In the genomic region with DNA sequence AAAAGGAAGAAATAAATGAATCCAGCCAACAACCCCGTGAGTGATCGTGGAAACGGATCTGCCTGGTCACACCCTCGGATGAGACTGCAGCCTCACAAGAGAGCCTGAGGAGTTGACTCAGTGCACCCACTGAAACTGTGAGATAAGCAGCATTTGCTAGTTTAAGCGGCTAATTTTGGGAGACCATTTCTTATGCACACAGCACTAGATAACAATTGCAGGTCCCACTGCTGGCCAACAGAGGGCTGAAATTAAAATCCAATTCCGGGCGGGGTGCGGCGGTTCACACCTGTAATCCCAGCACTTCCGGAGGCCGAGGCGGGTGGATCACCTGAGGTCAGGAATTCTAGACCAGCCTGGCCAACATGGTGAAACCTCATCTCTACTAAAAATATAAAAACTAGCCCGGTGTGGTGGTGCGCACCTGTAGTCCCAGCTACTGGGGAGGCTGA, we compare ENCODE assay signal across 1 cellular context.
TF ChIP-seq lines count a peak whose summit lies in the region.

No MANE protein-coding gene starts in this region.

TF ChIP-seq in K562, 482 proteins besides CTCF, POLR2A, EP300 and RAD21 (continued from another document and continues in another):
- TF ChIP-seq, protein P1, sequence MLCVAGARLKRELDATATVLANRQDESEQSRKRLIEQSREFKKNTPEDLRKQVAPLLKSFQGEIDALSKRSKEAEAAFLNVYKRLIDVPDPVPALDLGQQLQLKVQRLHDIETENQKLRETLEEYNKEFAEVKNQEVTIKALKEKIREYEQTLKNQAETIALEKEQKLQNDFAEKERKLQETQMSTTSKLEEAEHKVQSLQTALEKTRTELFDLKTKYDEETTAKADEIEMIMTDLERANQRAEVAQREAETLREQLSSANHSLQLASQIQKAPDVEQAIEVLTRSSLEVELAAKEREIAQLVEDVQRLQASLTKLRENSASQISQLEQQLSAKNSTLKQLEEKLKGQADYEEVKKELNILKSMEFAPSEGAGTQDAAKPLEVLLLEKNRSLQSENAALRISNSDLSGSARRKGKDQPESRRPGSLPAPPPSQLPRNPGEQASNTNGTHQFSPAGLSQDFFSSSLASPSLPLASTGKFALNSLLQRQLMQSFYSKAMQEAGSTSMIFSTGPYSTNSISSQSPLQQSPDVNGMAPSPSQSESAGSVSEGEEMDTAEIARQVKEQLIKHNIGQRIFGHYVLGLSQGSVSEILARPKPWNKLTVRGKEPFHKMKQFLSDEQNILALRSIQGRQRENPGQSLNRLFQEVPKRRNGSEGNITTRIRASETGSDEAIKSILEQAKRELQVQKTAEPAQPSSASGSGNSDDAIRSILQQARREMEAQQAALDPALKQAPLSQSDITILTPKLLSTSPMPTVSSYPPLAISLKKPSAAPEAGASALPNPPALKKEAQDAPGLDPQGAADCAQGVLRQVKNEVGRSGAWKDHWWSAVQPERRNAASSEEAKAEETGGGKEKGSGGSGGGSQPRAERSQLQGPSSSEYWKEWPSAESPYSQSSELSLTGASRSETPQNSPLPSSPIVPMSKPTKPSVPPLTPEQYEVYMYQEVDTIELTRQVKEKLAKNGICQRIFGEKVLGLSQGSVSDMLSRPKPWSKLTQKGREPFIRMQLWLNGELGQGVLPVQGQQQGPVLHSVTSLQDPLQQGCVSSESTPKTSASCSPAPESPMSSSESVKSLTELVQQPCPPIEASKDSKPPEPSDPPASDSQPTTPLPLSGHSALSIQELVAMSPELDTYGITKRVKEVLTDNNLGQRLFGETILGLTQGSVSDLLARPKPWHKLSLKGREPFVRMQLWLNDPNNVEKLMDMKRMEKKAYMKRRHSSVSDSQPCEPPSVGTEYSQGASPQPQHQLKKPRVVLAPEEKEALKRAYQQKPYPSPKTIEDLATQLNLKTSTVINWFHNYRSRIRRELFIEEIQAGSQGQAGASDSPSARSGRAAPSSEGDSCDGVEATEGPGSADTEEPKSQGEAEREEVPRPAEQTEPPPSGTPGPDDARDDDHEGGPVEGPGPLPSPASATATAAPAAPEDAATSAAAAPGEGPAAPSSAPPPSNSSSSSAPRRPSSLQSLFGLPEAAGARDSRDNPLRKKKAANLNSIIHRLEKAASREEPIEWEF (CRISPR knock-in tag; IDR thresholded peaks at IDR 0.05), result no peak
- TF ChIP-seq PRPF4 (IDR thresholded peaks at IDR 0.05; ENCODE audit: insufficient read depth, low read depth, low read length, poor library complexity, severe bottlenecking) (no peak), KDM2B (CRISPR knock-in tag; IDR thresholded peaks at IDR 0.05) (no peak), YY1 (IDR thresholded peaks at IDR 0.05; ENCODE audit: borderline replicate concordance in 1 of 3, control insufficient read depth in 1 of 3, extremely low read depth in 1 of 3, insufficient read depth in 3 of 3, insufficient read length in 1 of 3, insufficient replicate concordance in 2 of 3, low read depth in 1 of 3, low read length in 2 of 3) (no peak), MXI1 (IDR thresholded peaks at IDR 0.05; ENCODE audit: low read depth, low read length) (no peak), SRSF3 (IDR thresholded peaks at IDR 0.05; ENCODE audit: insufficient read depth, low read length) (no peak), NFYB (IDR thresholded peaks at IDR 0.05; ENCODE audit: extremely low read depth, insufficient read length) (no peak), HDAC8 (tag; IDR thresholded peaks at IDR 0.05) (no peak), SNIP1 (IDR thresholded peaks at IDR 0.05; ENCODE audit: low read depth) (no peak), LARP7 (IDR thresholded peaks at IDR 0.05) (no peak), ZNF785 (CRISPR knock-in tag; IDR thresholded peaks at IDR 0.05) (no peak), POU5F1 (IDR thresholded peaks at IDR 0.05; ENCODE audit: borderline replicate concordance, low read depth, low read length, partially characterized antibody) (no peak), SRSF7 (optimal IDR thresholded peaks at IDR 0.05; ENCODE audit: low read depth, low read length) (no peak), POLR3A (IDR thresholded peaks at IDR 0.05; ENCODE audit: borderline replicate concordance, extremely low read depth, insufficient read depth, insufficient read length) (no peak), ZNF347 (CRISPR knock-in tag; IDR thresholded peaks at IDR 0.05; ENCODE audit: low read depth) (no peak), PYGO2 (tag; IDR thresholded peaks at IDR 0.05) (no peak), CHD1 (IDR thresholded peaks at IDR 0.05; ENCODE audit: low read length) (no peak), ZNF146 (CRISPR knock-in tag; IDR thresholded peaks at IDR 0.05; ENCODE audit: unreplicated experiment) (no peak), ETV5 (CRISPR knock-in tag; IDR thresholded peaks at IDR 0.05; ENCODE audit: low read depth) (0 out of 2 replicates have a peak, but pooled peaks have one; percentile 9), ZNF124 (CRISPR knock-in tag; IDR thresholded peaks at IDR 0.05) (no peak), HNRNPLL (IDR thresholded peaks at IDR 0.05; ENCODE audit: low read depth, low read length, poor library complexity, severe bottlenecking) (no peak), SAFB (IDR thresholded peaks at IDR 0.05; ENCODE audit: borderline replicate concordance, low read depth, low read length) (no peak), ZNF263 (CRISPR knock-in tag; IDR thresholded peaks at IDR 0.05; ENCODE audit: borderline replicate concordance) (no peak), GTF2A2 (tag; IDR thresholded peaks at IDR 0.05) (no peak), ZNF253 (CRISPR knock-in tag; conservative IDR thresholded peaks at IDR 0.05) (no peak), SIRT6 (IDR thresholded peaks at IDR 0.05; ENCODE audit: low read depth, low read length) (no peak), KDM1A (IDR thresholded peaks at IDR 0.05) (peak in 1 of 2 experiments; percentile 62; a peak in 3 of 4 replicates), CBFB (CRISPR knock-in tag; IDR thresholded peaks at IDR 0.05) (no peak), NEUROD1 (IDR thresholded peaks at IDR 0.05; ENCODE audit: borderline replicate concordance, low read depth, low read length, partially characterized antibody) (no peak), NFIC (IDR thresholded peaks at IDR 0.05) (0 out of 2 replicates have a peak, but pooled peaks have one; percentile 34)
- TF ChIP-seq, protein P2, sequence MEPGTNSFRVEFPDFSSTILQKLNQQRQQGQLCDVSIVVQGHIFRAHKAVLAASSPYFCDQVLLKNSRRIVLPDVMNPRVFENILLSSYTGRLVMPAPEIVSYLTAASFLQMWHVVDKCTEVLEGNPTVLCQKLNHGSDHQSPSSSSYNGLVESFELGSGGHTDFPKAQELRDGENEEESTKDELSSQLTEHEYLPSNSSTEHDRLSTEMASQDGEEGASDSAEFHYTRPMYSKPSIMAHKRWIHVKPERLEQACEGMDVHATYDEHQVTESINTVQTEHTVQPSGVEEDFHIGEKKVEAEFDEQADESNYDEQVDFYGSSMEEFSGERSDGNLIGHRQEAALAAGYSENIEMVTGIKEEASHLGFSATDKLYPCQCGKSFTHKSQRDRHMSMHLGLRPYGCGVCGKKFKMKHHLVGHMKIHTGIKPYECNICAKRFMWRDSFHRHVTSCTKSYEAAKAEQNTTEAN (CRISPR knock-in tag; IDR thresholded peaks at IDR 0.05), result no peak
- TF ChIP-seq, protein P3, sequence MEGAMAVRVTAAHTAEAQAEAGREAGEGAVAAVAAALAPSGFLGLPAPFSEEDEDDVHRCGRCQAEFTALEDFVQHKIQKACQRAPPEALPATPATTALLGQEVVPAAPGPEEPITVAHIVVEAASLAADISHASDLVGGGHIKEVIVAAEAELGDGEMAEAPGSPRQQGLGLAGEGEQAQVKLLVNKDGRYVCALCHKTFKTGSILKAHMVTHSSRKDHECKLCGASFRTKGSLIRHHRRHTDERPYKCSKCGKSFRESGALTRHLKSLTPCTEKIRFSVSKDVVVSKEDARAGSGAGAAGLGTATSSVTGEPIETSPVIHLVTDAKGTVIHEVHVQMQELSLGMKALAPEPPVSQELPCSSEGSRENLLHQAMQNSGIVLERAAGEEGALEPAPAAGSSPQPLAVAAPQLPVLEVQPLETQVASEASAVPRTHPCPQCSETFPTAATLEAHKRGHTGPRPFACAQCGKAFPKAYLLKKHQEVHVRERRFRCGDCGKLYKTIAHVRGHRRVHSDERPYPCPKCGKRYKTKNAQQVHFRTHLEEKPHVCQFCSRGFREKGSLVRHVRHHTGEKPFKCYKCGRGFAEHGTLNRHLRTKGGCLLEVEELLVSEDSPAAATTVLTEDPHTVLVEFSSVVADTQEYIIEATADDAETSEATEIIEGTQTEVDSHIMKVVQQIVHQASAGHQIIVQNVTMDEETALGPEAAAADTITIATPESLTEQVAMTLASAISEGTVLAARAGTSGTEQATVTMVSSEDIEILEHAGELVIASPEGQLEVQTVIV (CRISPR knock-in tag; IDR thresholded peaks at IDR 0.05; ENCODE audit: borderline replicate concordance), result no peak
- TF ChIP-seq, protein P4, sequence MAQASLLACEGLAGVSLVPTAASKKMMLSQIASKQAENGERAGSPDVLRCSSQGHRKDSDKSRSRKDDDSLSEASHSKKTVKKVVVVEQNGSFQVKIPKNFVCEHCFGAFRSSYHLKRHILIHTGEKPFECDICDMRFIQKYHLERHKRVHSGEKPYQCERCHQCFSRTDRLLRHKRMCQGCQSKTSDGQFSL (CRISPR knock-in tag; IDR thresholded peaks at IDR 0.05), result no peak
- TF ChIP-seq, protein P4 (tag; IDR thresholded peaks at IDR 0.05), result no peak
- TF ChIP-seq, protein P5, sequence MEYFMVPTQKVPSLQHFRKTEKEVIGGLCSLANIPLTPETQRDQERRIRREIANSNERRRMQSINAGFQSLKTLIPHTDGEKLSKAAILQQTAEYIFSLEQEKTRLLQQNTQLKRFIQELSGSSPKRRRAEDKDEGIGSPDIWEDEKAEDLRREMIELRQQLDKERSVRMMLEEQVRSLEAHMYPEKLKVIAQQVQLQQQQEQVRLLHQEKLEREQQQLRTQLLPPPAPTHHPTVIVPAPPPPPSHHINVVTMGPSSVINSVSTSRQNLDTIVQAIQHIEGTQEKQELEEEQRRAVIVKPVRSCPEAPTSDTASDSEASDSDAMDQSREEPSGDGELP (CRISPR knock-in tag; IDR thresholded peaks at IDR 0.05; ENCODE audit: borderline replicate concordance), result no peak
- TF ChIP-seq, protein P6, sequence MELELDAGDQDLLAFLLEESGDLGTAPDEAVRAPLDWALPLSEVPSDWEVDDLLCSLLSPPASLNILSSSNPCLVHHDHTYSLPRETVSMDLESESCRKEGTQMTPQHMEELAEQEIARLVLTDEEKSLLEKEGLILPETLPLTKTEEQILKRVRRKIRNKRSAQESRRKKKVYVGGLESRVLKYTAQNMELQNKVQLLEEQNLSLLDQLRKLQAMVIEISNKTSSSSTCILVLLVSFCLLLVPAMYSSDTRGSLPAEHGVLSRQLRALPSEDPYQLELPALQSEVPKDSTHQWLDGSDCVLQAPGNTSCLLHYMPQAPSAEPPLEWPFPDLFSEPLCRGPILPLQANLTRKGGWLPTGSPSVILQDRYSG (tag; conservative IDR thresholded peaks at IDR 0.05; ENCODE audit: low read depth), result no peak
- TF ChIP-seq, protein P7, sequence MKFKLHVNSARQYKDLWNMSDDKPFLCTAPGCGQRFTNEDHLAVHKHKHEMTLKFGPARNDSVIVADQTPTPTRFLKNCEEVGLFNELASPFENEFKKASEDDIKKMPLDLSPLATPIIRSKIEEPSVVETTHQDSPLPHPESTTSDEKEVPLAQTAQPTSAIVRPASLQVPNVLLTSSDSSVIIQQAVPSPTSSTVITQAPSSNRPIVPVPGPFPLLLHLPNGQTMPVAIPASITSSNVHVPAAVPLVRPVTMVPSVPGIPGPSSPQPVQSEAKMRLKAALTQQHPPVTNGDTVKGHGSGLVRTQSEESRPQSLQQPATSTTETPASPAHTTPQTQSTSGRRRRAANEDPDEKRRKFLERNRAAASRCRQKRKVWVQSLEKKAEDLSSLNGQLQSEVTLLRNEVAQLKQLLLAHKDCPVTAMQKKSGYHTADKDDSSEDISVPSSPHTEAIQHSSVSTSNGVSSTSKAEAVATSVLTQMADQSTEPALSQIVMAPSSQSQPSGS (CRISPR knock-in tag; IDR thresholded peaks at IDR 0.05), result no peak
- TF ChIP-seq, protein P8, sequence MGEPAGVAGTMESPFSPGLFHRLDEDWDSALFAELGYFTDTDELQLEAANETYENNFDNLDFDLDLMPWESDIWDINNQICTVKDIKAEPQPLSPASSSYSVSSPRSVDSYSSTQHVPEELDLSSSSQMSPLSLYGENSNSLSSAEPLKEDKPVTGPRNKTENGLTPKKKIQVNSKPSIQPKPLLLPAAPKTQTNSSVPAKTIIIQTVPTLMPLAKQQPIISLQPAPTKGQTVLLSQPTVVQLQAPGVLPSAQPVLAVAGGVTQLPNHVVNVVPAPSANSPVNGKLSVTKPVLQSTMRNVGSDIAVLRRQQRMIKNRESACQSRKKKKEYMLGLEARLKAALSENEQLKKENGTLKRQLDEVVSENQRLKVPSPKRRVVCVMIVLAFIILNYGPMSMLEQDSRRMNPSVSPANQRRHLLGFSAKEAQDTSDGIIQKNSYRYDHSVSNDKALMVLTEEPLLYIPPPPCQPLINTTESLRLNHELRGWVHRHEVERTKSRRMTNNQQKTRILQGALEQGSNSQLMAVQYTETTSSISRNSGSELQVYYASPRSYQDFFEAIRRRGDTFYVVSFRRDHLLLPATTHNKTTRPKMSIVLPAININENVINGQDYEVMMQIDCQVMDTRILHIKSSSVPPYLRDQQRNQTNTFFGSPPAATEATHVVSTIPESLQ (CRISPR knock-in tag; IDR thresholded peaks at IDR 0.05), result no peak
- TF ChIP-seq, protein P9, sequence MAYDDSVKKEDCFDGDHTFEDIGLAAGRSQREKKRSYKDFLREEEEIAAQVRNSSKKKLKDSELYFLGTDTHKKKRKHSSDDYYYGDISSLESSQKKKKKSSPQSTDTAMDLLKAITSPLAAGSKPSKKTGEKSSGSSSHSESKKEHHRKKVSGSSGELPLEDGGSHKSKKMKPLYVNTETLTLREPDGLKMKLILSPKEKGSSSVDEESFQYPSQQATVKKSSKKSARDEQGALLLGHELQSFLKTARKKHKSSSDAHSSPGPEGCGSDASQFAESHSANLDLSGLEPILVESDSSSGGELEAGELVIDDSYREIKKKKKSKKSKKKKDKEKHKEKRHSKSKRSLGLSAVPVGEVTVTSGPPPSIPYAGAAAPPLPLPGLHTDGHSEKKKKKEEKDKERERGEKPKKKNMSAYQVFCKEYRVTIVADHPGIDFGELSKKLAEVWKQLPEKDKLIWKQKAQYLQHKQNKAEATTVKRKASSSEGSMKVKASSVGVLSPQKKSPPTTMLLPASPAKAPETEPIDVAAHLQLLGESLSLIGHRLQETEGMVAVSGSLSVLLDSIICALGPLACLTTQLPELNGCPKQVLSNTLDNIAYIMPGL (CRISPR knock-in tag; IDR thresholded peaks at IDR 0.05), result no peak
- TF ChIP-seq, protein P10, sequence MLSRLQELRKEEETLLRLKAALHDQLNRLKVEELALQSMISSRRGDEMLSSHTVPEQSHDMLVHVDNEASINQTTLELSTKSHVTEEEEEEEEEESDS (CRISPR knock-in tag; IDR thresholded peaks at IDR 0.05), result no peak
- TF ChIP-seq, protein P11, sequence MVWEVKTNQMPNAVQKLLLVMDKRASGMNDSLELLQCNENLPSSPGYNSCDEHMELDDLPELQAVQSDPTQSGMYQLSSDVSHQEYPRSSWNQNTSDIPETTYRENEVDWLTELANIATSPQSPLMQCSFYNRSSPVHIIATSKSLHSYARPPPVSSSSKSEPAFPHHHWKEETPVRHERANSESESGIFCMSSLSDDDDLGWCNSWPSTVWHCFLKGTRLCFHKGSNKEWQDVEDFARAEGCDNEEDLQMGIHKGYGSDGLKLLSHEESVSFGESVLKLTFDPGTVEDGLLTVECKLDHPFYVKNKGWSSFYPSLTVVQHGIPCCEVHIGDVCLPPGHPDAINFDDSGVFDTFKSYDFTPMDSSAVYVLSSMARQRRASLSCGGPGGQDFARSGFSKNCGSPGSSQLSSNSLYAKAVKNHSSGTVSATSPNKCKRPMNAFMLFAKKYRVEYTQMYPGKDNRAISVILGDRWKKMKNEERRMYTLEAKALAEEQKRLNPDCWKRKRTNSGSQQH (CRISPR knock-in tag; IDR thresholded peaks at IDR 0.05), result no peak
